Comparison of ENCODE assay signal across 1 cellular context in genomic region chr6:30617565-30618269, GRCh38.
TF ChIP-seq lines count a peak whose summit lies in the region.

MRPS18B (plus strand) TSS chr6:30617840; CDS start chr6:30617866, 26 bp downstream.

TF ChIP-seq in HEK293, 187 proteins besides CTCF, POLR2A, EP300 and RAD21 (continued from another document and continues in another):
- peak; percentile 61; the same call in 1 of the 2 replicates for TF ChIP-seq ZBTB11 (tag by site-specific recombination; conservative IDR thresholded peaks at IDR 0.05; ENCODE audit: low read depth)
- 0 out of 2 replicates have a peak, but pooled peaks have one; percentile 8 for TF ChIP-seq ZFHX2 (tag by site-specific recombination; conservative IDR thresholded peaks at IDR 0.05)
- TF ChIP-seq ZNF184 (tag by site-specific recombination; IDR thresholded peaks at IDR 0.05) = 0 out of 2 replicates have a peak, but pooled peaks have one; percentile 19
- no peak for TF ChIP-seq ZNF473 (tag by site-specific recombination; IDR thresholded peaks at IDR 0.05)
- peak; percentile 23; the same call in 1 of the 2 replicates for TF ChIP-seq ZNF561 (tag by site-specific recombination; IDR thresholded peaks at IDR 0.05; ENCODE audit: borderline replicate concordance)
- TF ChIP-seq ZBTB17 (tag by site-specific recombination; IDR thresholded peaks at IDR 0.05) = peak; percentile 67
- peak; percentile 50; the same call in 1 of the 2 replicates for TF ChIP-seq SP2 (tag by site-specific recombination; IDR thresholded peaks at IDR 0.05)
- TF ChIP-seq, protein P1, sequence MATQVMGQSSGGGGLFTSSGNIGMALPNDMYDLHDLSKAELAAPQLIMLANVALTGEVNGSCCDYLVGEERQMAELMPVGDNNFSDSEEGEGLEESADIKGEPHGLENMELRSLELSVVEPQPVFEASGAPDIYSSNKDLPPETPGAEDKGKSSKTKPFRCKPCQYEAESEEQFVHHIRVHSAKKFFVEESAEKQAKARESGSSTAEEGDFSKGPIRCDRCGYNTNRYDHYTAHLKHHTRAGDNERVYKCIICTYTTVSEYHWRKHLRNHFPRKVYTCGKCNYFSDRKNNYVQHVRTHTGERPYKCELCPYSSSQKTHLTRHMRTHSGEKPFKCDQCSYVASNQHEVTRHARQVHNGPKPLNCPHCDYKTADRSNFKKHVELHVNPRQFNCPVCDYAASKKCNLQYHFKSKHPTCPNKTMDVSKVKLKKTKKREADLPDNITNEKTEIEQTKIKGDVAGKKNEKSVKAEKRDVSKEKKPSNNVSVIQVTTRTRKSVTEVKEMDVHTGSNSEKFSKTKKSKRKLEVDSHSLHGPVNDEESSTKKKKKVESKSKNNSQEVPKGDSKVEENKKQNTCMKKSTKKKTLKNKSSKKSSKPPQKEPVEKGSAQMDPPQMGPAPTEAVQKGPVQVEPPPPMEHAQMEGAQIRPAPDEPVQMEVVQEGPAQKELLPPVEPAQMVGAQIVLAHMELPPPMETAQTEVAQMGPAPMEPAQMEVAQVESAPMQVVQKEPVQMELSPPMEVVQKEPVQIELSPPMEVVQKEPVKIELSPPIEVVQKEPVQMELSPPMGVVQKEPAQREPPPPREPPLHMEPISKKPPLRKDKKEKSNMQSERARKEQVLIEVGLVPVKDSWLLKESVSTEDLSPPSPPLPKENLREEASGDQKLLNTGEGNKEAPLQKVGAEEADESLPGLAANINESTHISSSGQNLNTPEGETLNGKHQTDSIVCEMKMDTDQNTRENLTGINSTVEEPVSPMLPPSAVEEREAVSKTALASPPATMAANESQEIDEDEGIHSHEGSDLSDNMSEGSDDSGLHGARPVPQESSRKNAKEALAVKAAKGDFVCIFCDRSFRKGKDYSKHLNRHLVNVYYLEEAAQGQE (tag by site-specific recombination; IDR thresholded peaks at IDR 0.05) = peak; percentile 46; the same call in 1 of the 2 replicates
- 0 out of 2 replicates have a peak, but pooled peaks have one; percentile 48 for TF ChIP-seq ZFP69B (tag by site-specific recombination; IDR thresholded peaks at IDR 0.05)
- peak; percentile 79; the same call in 1 of the 2 replicates for TF ChIP-seq ZNF501 (tag by site-specific recombination; IDR thresholded peaks at IDR 0.05)
- TF ChIP-seq ZNF335 (tag by site-specific recombination; conservative IDR thresholded peaks at IDR 0.05) = peak; percentile 99
- TF ChIP-seq ZNF621 (tag by site-specific recombination; IDR thresholded peaks at IDR 0.05) = no peak
- TF ChIP-seq, protein P2, sequence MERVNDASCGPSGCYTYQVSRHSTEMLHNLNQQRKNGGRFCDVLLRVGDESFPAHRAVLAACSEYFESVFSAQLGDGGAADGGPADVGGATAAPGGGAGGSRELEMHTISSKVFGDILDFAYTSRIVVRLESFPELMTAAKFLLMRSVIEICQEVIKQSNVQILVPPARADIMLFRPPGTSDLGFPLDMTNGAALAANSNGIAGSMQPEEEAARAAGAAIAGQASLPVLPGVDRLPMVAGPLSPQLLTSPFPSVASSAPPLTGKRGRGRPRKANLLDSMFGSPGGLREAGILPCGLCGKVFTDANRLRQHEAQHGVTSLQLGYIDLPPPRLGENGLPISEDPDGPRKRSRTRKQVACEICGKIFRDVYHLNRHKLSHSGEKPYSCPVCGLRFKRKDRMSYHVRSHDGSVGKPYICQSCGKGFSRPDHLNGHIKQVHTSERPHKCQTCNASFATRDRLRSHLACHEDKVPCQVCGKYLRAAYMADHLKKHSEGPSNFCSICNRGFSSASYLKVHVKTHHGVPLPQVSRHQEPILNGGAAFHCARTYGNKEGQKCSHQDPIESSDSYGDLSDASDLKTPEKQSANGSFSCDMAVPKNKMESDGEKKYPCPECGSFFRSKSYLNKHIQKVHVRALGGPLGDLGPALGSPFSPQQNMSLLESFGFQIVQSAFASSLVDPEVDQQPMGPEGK (tag by site-specific recombination; IDR thresholded peaks at IDR 0.05) = peak; percentile 73
- peak; percentile 51; the same call in 1 of the 2 replicates for TF ChIP-seq ZBTB21 (tag by site-specific recombination; IDR thresholded peaks at IDR 0.05)
- TF ChIP-seq ZNF558 (tag by site-specific recombination; IDR thresholded peaks at IDR 0.05) = 0 out of 2 replicates have a peak, but pooled peaks have one; percentile 41
- TF ChIP-seq, protein P3, sequence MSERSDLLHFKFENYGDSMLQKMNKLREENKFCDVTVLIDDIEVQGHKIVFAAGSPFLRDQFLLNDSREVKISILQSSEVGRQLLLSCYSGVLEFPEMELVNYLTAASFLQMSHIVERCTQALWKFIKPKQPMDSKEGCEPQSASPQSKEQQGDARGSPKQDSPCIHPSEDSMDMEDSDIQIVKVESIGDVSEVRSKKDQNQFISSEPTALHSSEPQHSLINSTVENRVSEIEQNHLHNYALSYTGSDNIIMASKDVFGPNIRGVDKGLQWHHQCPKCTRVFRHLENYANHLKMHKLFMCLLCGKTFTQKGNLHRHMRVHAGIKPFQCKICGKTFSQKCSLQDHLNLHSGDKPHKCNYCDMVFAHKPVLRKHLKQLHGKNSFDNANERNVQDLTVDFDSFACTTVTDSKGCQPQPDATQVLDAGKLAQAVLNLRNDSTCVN (tag by site-specific recombination; optimal IDR thresholded peaks at IDR 0.05) = peak; percentile 50
- TF ChIP-seq PBX3 (CRISPR knock-in tag; IDR thresholded peaks at IDR 0.05) = 0 out of 2 replicates have a peak, but pooled peaks have one; percentile 44
- peak; percentile 47 for TF ChIP-seq ZEB2 (tag by site-specific recombination; IDR thresholded peaks at IDR 0.05)
- 0 out of 2 replicates have a peak, but pooled peaks have one; percentile 34 for TF ChIP-seq EGR2 (tag by site-specific recombination; IDR thresholded peaks at IDR 0.05; ENCODE audit: low read depth)
- TF ChIP-seq ZNF560 (tag by site-specific recombination; IDR thresholded peaks at IDR 0.05; ENCODE audit: borderline replicate concordance) = no peak
- TF ChIP-seq ZNF433 (tag by site-specific recombination; IDR thresholded peaks at IDR 0.05; ENCODE audit: low read depth) = 0 out of 2 replicates have a peak, but pooled peaks have one; percentile 9
- TF ChIP-seq YY1 (tag by site-specific recombination; IDR thresholded peaks at IDR 0.05) = peak; percentile 93
- TF ChIP-seq ZSCAN23 (tag by site-specific recombination; IDR thresholded peaks at IDR 0.05) = no peak
- 0 out of 2 replicates have a peak, but pooled peaks have one; percentile 18 for TF ChIP-seq SCRT2 (tag by site-specific recombination; IDR thresholded peaks at IDR 0.05)
- TF ChIP-seq, protein P4, sequence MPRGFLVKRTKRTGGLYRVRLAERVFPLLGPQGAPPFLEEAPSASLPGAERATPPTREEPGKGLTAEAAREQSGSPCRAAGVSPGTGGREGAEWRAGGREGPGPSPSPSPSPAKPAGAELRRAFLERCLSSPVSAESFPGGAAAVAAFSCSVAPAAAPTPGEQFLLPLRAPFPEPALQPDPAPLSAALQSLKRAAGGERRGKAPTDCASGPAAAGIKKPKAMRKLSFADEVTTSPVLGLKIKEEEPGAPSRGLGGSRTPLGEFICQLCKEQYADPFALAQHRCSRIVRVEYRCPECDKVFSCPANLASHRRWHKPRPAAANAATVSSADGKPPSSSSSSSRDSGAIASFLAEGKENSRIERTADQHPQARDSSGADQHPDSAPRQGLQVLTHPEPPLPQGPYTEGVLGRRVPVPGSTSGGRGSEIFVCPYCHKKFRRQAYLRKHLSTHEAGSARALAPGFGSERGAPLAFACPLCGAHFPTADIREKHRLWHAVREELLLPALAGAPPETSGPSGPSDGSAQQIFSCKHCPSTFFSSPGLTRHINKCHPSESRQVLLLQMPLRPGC (tag by site-specific recombination; IDR thresholded peaks at IDR 0.05) = peak; percentile 76
- TF ChIP-seq ZXDB (tag by site-specific recombination; IDR thresholded peaks at IDR 0.05) = peak; percentile 93
- TF ChIP-seq ZNF629 (tag by site-specific recombination; IDR thresholded peaks at IDR 0.05) = peak; percentile 87
- TF ChIP-seq ZNF843 (tag by site-specific recombination; IDR thresholded peaks at IDR 0.05) = peak; percentile 45; the same call in 1 of the 2 replicates
- peak; percentile 75 for TF ChIP-seq SP7 (tag by site-specific recombination; IDR thresholded peaks at IDR 0.05)
- peak; percentile 87 for TF ChIP-seq ELK4 (IDR thresholded peaks at IDR 0.05; ENCODE audit: borderline replicate concordance, low read depth, low read length)
- peak; percentile 61; the same call in 1 of the 2 replicates for TF ChIP-seq KLF7 (tag by site-specific recombination; IDR thresholded peaks at IDR 0.05; ENCODE audit: borderline replicate concordance)
- TF ChIP-seq, protein P5, sequence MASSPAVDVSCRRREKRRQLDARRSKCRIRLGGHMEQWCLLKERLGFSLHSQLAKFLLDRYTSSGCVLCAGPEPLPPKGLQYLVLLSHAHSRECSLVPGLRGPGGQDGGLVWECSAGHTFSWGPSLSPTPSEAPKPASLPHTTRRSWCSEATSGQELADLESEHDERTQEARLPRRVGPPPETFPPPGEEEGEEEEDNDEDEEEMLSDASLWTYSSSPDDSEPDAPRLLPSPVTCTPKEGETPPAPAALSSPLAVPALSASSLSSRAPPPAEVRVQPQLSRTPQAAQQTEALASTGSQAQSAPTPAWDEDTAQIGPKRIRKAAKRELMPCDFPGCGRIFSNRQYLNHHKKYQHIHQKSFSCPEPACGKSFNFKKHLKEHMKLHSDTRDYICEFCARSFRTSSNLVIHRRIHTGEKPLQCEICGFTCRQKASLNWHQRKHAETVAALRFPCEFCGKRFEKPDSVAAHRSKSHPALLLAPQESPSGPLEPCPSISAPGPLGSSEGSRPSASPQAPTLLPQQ (tag by site-specific recombination; IDR thresholded peaks at IDR 0.05) = peak; percentile 69
- TF ChIP-seq KLF10 (tag by site-specific recombination; IDR thresholded peaks at IDR 0.05) = peak; percentile 66; the same call in 1 of the 2 replicates
- peak; percentile 68; the same call in 1 of the 2 replicates for TF ChIP-seq ZNF610 (tag by site-specific recombination; IDR thresholded peaks at IDR 0.05; ENCODE audit: borderline replicate concordance)
- TF ChIP-seq ZNF274 (IDR thresholded peaks at IDR 0.05; ENCODE audit: low read length) = no peak
- no peak for TF ChIP-seq ZNF274 (tag by site-specific recombination; IDR thresholded peaks at IDR 0.05; ENCODE audit: borderline replicate concordance)
- TF ChIP-seq, protein P6, sequence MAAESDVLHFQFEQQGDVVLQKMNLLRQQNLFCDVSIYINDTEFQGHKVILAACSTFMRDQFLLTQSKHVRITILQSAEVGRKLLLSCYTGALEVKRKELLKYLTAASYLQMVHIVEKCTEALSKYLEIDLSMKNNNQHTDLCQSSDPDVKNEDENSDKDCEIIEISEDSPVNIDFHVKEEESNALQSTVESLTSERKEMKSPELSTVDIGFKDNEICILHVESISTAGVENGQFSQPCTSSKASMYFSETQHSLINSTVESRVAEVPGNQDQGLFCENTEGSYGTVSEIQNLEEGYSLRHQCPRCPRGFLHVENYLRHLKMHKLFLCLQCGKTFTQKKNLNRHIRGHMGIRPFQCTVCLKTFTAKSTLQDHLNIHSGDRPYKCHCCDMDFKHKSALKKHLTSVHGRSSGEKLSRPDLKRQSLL (tag by site-specific recombination; IDR thresholded peaks at IDR 0.05) = no peak
- TF ChIP-seq ZNF366 (tag by site-specific recombination; conservative IDR thresholded peaks at IDR 0.05) = peak; percentile 63
- peak; percentile 60 for TF ChIP-seq ZBTB20 (tag by site-specific recombination; IDR thresholded peaks at IDR 0.05)
- TF ChIP-seq ZNF837 (tag by site-specific recombination; IDR thresholded peaks at IDR 0.05) = no peak
- TF ChIP-seq, protein P7, sequence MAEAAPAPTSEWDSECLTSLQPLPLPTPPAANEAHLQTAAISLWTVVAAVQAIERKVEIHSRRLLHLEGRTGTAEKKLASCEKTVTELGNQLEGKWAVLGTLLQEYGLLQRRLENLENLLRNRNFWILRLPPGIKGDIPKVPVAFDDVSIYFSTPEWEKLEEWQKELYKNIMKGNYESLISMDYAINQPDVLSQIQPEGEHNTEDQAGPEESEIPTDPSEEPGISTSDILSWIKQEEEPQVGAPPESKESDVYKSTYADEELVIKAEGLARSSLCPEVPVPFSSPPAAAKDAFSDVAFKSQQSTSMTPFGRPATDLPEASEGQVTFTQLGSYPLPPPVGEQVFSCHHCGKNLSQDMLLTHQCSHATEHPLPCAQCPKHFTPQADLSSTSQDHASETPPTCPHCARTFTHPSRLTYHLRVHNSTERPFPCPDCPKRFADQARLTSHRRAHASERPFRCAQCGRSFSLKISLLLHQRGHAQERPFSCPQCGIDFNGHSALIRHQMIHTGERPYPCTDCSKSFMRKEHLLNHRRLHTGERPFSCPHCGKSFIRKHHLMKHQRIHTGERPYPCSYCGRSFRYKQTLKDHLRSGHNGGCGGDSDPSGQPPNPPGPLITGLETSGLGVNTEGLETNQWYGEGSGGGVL (tag by site-specific recombination; IDR thresholded peaks at IDR 0.05) = peak; percentile 0; the same call in 1 of the 2 replicates
